8 cellular contexts compared by ENCODE assay signal in the genomic region with DNA sequence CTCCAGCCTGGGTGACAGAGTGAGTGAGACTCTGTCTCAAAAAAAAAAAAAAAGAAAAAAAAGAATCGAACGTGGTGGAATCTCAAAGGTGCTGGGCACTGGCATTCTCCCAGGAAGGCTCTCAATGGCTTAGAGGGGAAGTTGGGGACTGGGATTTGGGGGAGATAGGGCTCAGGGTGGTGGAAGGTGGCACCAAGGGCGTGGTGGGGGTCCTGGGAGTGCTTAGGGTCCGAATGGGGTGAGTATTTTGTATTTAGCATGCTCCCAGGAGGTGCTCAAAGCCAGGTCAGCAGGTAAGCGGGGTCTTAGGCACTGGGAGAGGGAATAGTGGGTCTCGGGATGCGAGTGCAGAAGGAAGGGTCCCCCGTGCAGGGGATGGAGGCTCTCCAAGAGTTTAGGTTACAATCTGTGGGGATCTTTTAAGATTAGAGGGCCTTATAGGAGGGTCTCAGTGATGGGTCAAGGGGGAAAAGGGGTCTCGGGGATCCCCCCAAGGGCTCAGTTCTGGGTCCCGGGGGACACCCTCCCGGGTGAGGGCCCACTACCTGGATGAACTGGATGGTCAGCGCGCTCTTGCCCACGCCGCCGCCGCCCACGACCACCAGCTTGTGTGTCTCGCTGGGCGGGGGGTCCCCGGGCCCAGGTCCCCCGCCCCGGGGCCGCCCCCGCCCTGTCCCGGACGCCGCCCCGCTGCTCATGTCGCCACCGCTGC. TPM values are rescaled to one million over a fixed set of nuclear protein-coding genes. Genes with fewer than 3 reads are reported as not detected.
DNase-seq lines count a peak whose midpoint lies in the region; ATAC-seq and TF ChIP-seq lines count a peak whose summit lies in the region.

No MANE protein-coding gene starts in this region.

- intact Hi-C loops in CD14-positive monocyte (cut with micrococcal nuclease): loop anchor here (2.0 to 5.0 kb wide), 6 partner anchors 38 to 237 kb away; a partner anchor contains a TSS

- H3K4me1 ChIP-seq in NT2/D1 (ENCODE audit: insufficient read depth, insufficient read length) (peaks cover 7% of the 10 kb centered on the region), neural progenitor cell (peaks cover 53% of the 10 kb centered on the region)

- peak overlapping the region in 6 of 7 donors; percentile 66 to 100 (median 84) for H3K27ac Mint-ChIP-seq in CD14-positive monocyte
- peak overlapping the region; percentile 97 to 98 for H3K27ac Mint-ChIP-seq in effector memory CD8-positive, alpha-beta T cell
- H3K27ac Mint-ChIP-seq in neural progenitor cell: peak overlapping the region; percentile 81

- H3K27ac ChIP-seq in neural progenitor cell: no peak overlapping the region

- H3F3A ChIP-seq in neural progenitor cell (ENCODE audit: low read depth): peaks cover 44% of the 10 kb centered on the region

- H3K4me3 ChIP-seq in NT2/D1 (ENCODE audit: insufficient read length, low read depth) (peak overlapping the region; percentile 54), neural progenitor cell (peak overlapping the region; percentile 65)

- TF ChIP-seq CTCF in CD14-positive monocyte (IDR thresholded peaks at IDR 0.05) (no peak), neural progenitor cell (IDR thresholded peaks at IDR 0.05) (no peak)

- H3K27me3 Mint-ChIP-seq in CD14-positive monocyte (ENCODE audit: low read depth in 3 of 3) (peaks cover 5 to 19% (median 16%) of the 10 kb centered on the region in 3 donors), neural progenitor cell (ENCODE audit: insufficient read depth, low read depth) (peaks cover 12% of the 10 kb centered on the region)
- H3K27me3 Mint-ChIP-seq in effector memory CD8-positive, alpha-beta T cell: no peaks in the 10 kb centered on the region

- H3K4me2 ChIP-seq in neural progenitor cell: peak overlapping the region; percentile 87

- H3K4me3 Mint-ChIP-seq in CD14-positive monocyte: peak overlapping the region; percentile 89 to 95
- H3K4me3 Mint-ChIP-seq in effector memory CD8-positive, alpha-beta T cell: peak overlapping the region; percentile 97 to 99
- H3K4me3 Mint-ChIP-seq in neural progenitor cell: peak overlapping the region; percentile 99

- H2AFZ ChIP-seq in neural progenitor cell (replicated peaks): no peak overlapping the region

- H3K4me1 Mint-ChIP-seq in CD14-positive monocyte (peaks cover 49% of the 10 kb centered on the region), neural progenitor cell (peaks cover 71% of the 10 kb centered on the region)
- H3K4me1 Mint-ChIP-seq in effector memory CD8-positive, alpha-beta T cell (ENCODE audit: low read depth in 2 of 2): peaks cover 53 to 54% of the 10 kb centered on the region in 2 donors

- H3K9me3 Mint-ChIP-seq in CD14-positive monocyte (peaks cover 0 to 3% (median 0%) of the 10 kb centered on the region in 7 donors), neural progenitor cell (no peaks in the 10 kb centered on the region)
- no peaks in the 10 kb centered on the region for H3K9me3 Mint-ChIP-seq in effector memory CD8-positive, alpha-beta T cell

- H3K36me3 ChIP-seq in NT2/D1 (ENCODE audit: insufficient read depth, insufficient read length, low read length) (peaks cover 30% of the 10 kb centered on the region), neural progenitor cell (no peaks in the 10 kb centered on the region)

- H4K20me1 ChIP-seq in neural progenitor cell (ENCODE audit: low read depth): peaks cover 18% of the 10 kb centered on the region

- peaks cover 25% of the 10 kb centered on the region for H3K79me2 ChIP-seq in neural progenitor cell (ENCODE audit: low read depth)

- H3K9me3 ChIP-seq in NT2/D1 (ENCODE audit: insufficient read depth, low read length) (no peaks in the 10 kb centered on the region), neural progenitor cell (ENCODE audit: low read depth) (no peaks in the 10 kb centered on the region)

- H3K27me3 ChIP-seq in NT2/D1 (ENCODE audit: insufficient read depth, insufficient read length): no peaks in the 10 kb centered on the region
- H3K27me3 ChIP-seq in neural progenitor cell: peaks cover 11% of the 10 kb centered on the region

- ATAC-seq in effector memory CD8-positive, alpha-beta T cell (replicated peaks): no peak

- no peak for DNase-seq in CD14-positive monocyte (ENCODE audit: low spot score)
- no peak for DNase-seq in NT2/D1 (ENCODE audit: low read depth, low spot score)
- DNase-seq in effector memory CD8-positive, alpha-beta T cell: no peak
- DNase-seq in neural progenitor cell (ENCODE audit: low spot score): peak; percentile 31
- no peak for DNase-seq in NCI-H1105 (lab: John Stamatoyannopoulos, UW)
- DNase-seq in NK-92 treated with Interleukin-12 subunit alpha and Interleukin-12 subunit beta, amount 100 ng/mL, for 24 hours (lab: John Stamatoyannopoulos, UW): no peak
- DNase-seq in NCI-H1436 treated with DMSO at 0.1 percent for 48 hours (lab: John Stamatoyannopoulos, UW): no peak
- no peak for DNase-seq in stimulated activated CD4-positive, alpha-beta T cell treated with anti-CD3 and anti-CD28 coated beads, Interleukin-15, amount 100 ng/mL, for 24 hours

- H3K36me3 Mint-ChIP-seq in CD14-positive monocyte: peaks cover 4 to 8% of the 10 kb centered on the region in 2 donors
- H3K36me3 Mint-ChIP-seq in effector memory CD8-positive, alpha-beta T cell (ENCODE audit: insufficient read depth): peaks cover 33% of the 10 kb centered on the region
- peaks cover 8% of the 10 kb centered on the region for H3K36me3 Mint-ChIP-seq in neural progenitor cell

- H3K9ac ChIP-seq in NT2/D1 (ENCODE audit: insufficient read length, low read depth) (peak overlapping the region; percentile 83), neural progenitor cell (no peak overlapping the region)

RNA-seq across cellular contexts. Expression of a gene that starts 0.4 kb away (rescaled TPM):
- polyA plus RNA-seq in CD14-positive monocyte: 10 to 100 TPM; 80.0 to 91.7 TPM
- 9.6 and 15.2 TPM in 2 replicates for total RNA-seq in neural progenitor cell (ENCODE audit: low replicate concordance)

RNA-seq across cellular contexts. Expression of a gene that starts 2.5 kb away (rescaled TPM):
- polyA plus RNA-seq in CD14-positive monocyte: under 1 TPM; 0.39 to 0.68 TPM
- total RNA-seq in neural progenitor cell (ENCODE audit: low replicate concordance): 8.7 and 27.5 TPM in 2 replicates

RNA-seq across cellular contexts. Expression of a gene that starts 26.1 kb away (rescaled TPM):
- polyA plus RNA-seq in CD14-positive monocyte: 10 to 100 TPM; 29.8 to 41.1 TPM
- 29.5 and 65.1 TPM in 2 replicates for total RNA-seq in neural progenitor cell (ENCODE audit: low replicate concordance)

RNA-seq across cellular contexts. Expression of a gene that starts 26.2 kb away (rescaled TPM):
- 10 to 100 TPM in 1 of 2 donors, 1 to 10 TPM in 1; 5.7 to 10.3 TPM for polyA plus RNA-seq in CD14-positive monocyte
- 6.1 and 41.8 TPM in 2 replicates for total RNA-seq in neural progenitor cell (ENCODE audit: low replicate concordance)

RNA-seq across cellular contexts. Expression of a gene that starts 37.5 kb away (rescaled TPM):
- 10 to 100 TPM; 60.1 to 74.3 TPM for polyA plus RNA-seq in CD14-positive monocyte
- 480 and 755 TPM in 2 replicates for total RNA-seq in neural progenitor cell (ENCODE audit: low replicate concordance)
